20 cellular contexts compared by ENCODE assay signal in the genomic region with DNA sequence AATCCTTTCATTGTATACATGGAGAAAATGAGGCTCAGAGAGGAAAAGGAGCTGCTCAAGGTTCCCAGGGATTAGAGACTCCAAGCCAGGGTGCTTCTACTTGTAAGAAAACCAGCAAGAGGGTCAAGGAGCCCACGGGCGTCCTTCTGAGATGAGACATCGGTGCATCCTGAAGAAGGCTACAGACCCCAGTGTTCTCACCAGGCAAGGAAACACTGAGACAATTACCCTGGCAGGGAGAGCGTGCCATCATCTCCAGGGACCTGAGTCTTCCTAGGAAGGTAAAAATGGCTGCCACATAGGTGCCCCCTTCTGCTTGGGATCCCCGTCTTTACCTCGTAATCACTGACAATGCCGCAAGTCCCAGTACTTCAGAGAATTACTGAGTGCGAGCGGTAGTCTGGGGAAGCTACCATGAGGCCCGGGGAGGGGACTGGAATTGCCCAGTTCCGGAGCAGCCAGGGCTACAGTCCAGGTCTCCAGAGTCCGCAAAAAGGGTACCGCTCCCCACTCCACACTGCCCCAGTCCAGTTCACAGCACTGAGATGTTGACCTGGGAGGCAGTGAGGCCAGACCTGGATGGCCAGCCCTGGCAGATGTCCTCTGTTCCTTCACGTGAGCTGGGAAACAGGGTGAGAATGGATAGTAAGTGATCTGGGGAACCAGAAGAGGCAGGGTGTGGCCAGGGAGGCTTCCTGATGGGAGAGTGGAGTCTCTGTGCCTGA.
A peak's percentile ranks its signal among the peaks of the same experiment; 100 is the strongest.
DNase-seq lines count a peak whose midpoint lies in the region; ATAC-seq and TF ChIP-seq lines count a peak whose summit lies in the region.
"Had no signal": no experiment of that assay in that cellular context is flagged by ENCODE, and none has a peak within 500 bp of the region (broad histone marks: within the 10 kb centered on the region; RNA-seq: fewer than 3 reads in every experiment).

No MANE protein-coding gene starts in this region.

- peaks cover 11% of the 10 kb centered on the region for H3K4me1 Mint-ChIP-seq in activated CD8-positive, alpha-beta memory T cell treated with anti-CD3 and anti-CD28 coated beads, Interleukin-2, amount 10 ng/mL, durations not matched to agents 7 days and 5 days

- no peak overlapping the region for H3K4me2 ChIP-seq in fibroblast of lung (ENCODE audit: extremely low read depth, insufficient read depth, low read length)

- TF ChIP-seq CTCF in Panc1 (IDR thresholded peaks at IDR 0.05) (no peak), fibroblast of lung (conservative IDR thresholded peaks at IDR 0.05 in 1 of 2, IDR thresholded peaks at IDR 0.05 in 1 of 2; ENCODE audit: low read depth in 1 of 2, low read length in 2 of 2) (no peak)

- peaks cover 6% of the 10 kb centered on the region for H3K27me3 Mint-ChIP-seq in activated CD8-positive, alpha-beta memory T cell treated with anti-CD3 and anti-CD28 coated beads, Interleukin-2, amount 10 ng/mL, durations not matched to agents 7 days and 5 days
- H3K27me3 Mint-ChIP-seq: activated naive CD4-positive, alpha-beta T cell treated with anti-CD3 and anti-CD28 coated beads, Interleukin-2, amount 50 U/mL, for 24 hours had no signal

- no peaks in the 10 kb centered on the region for H3K9me3 Mint-ChIP-seq in activated CD8-positive, alpha-beta memory T cell treated with anti-CD3 and anti-CD28 coated beads, Interleukin-2, amount 10 ng/mL, durations not matched to agents 7 days and 5 days (ENCODE audit: low read depth)
- H3K9me3 Mint-ChIP-seq: activated CD4-positive, alpha-beta memory T cell treated with anti-CD3 and anti-CD28 coated beads, Interleukin-2, amount 10 ng/mL, durations not matched to agents 7 days and 5 days; activated naive CD4-positive, alpha-beta T cell treated with anti-CD3 and anti-CD28 coated beads, Interleukin-2, amount 50 U/mL, for 24 hours; stimulated activated naive CD8-positive, alpha-beta T cell treated with anti-CD3 and anti-CD28 coated beads, Interleukin-15, Interleukin-2, amounts not matched to agents 100 ng/mL and 50 ng/mL, for 24 hours had no signal

- H3K27ac Mint-ChIP-seq in activated CD8-positive, alpha-beta memory T cell treated with anti-CD3 and anti-CD28 coated beads, Interleukin-2, amount 10 ng/mL, durations not matched to agents 7 days and 5 days, result peak overlapping the region; percentile 23
- H3K27ac Mint-ChIP-seq: activated CD4-positive, alpha-beta memory T cell treated with anti-CD3 and anti-CD28 coated beads, Interleukin-2, amount 10 ng/mL, durations not matched to agents 7 days and 5 days; activated naive CD4-positive, alpha-beta T cell treated with anti-CD3 and anti-CD28 coated beads, Interleukin-2, amount 50 U/mL, for 24 hours; stimulated activated naive CD8-positive, alpha-beta T cell treated with anti-CD3 and anti-CD28 coated beads, Interleukin-15, Interleukin-2, amounts not matched to agents 100 ng/mL and 50 ng/mL, for 24 hours had no signal

- H3K36me3 ChIP-seq in Panc1 (ENCODE audit: control insufficient read depth, insufficient read depth, low read length), result no peaks in the 10 kb centered on the region
- no peaks in the 10 kb centered on the region for H3K36me3 ChIP-seq in fibroblast of lung (ENCODE audit: control insufficient read depth, insufficient read depth, low read length)
- H3K36me3 ChIP-seq: brain microvascular endothelial cell, gastroesophageal sphincter had no signal

- no TSS peak for BruUV-seq in Panc1 (replicated peaks; lab: Mats Ljungman, UMichigan)

- H3K36me3 Mint-ChIP-seq in activated CD8-positive, alpha-beta memory T cell treated with anti-CD3 and anti-CD28 coated beads, Interleukin-2, amount 10 ng/mL, durations not matched to agents 7 days and 5 days, result no peaks in the 10 kb centered on the region
- H3K36me3 Mint-ChIP-seq: activated naive CD4-positive, alpha-beta T cell treated with anti-CD3 and anti-CD28 coated beads, Interleukin-2, amount 50 U/mL, for 24 hours had no signal

- CTCF ChIA-PET in activated CD8-positive, alpha-beta memory T cell treated with anti-CD3 and anti-CD28 coated beads, Interleukin-2, amount 10 ng/mL, durations not matched to agents 7 days and 5 days (lab: Charles Lee), result interaction anchor here (0.5 to 1.1 kb wide), 2 partner anchors 11 to 185 kb away, joined by 3 read pairs; no protein-coding TSS in a partner anchor
- CTCF ChIA-PET in Panc1 (lab: Charles Lee), result interaction anchor here (0.5 kb wide), 1 partner anchor 17 kb away, joined by 3 read pairs; no protein-coding TSS in a partner anchor

- H3K9me3 ChIP-seq in Panc1 (ENCODE audit: control insufficient read depth, insufficient read depth, low read depth, low read length) (no peaks in the 10 kb centered on the region), fibroblast of lung (ENCODE audit: control insufficient read depth, insufficient read depth, low read depth, low read length) (no peaks in the 10 kb centered on the region)
- H3K9me3 ChIP-seq: gastroesophageal sphincter had no signal

- H3K9ac ChIP-seq in fibroblast of lung (ENCODE audit: insufficient read depth, low read length), result no peak overlapping the region

- no peaks in the 10 kb centered on the region for H3K79me2 ChIP-seq in fibroblast of lung (ENCODE audit: control insufficient read depth, insufficient read depth, low read length)

- DNase-seq in activated CD8-positive, alpha-beta memory T cell treated with anti-CD3 and anti-CD28 coated beads, Interleukin-2, amount 10 ng/mL, durations not matched to agents 7 days and 5 days, result no peak
- DNase-seq in activated CD8-positive, alpha-beta memory T cell treated with anti-CD3 and anti-CD28 coated beads, Interleukin-2, amount 50 U/mL, for 4 hours, result no peak
- no peak for DNase-seq in Panc1 (ENCODE audit: low read depth, low spot score)
- no peak for DNase-seq in fibroblast of lung (ENCODE audit: low read depth in 2 of 2)
- peak; percentile 66 for DNase-seq in posterior vena cava (ENCODE audit: low spot score)
- DNase-seq in stimulated activated naive CD4-positive, alpha-beta T cell (lab: John Stamatoyannopoulos, UW), result no peak
- DNase-seq in NCI-H1417 treated with DMSO at 0.1 percent for 48 hours (lab: John Stamatoyannopoulos, UW), result no peak
- DNase-seq: activated CD4-positive, alpha-beta memory T cell treated with anti-CD3 and anti-CD28 coated beads, Interleukin-2, amount 10 ng/mL, durations not matched to agents 7 days and 5 days; activated CD4-positive, CD25-positive, alpha-beta regulatory T cell; activated T-cell treated with anti-CD3 and anti-CD28 coated beads, Interleukin-2, amount 50 U/mL, for 48 hours; erythroblast; NCI-H524; SHP77 treated with DMSO at 0.1 percent for 48 hours; stimulated activated CD4-positive, alpha-beta T cell treated with anti-CD3 and anti-CD28 coated beads, Interleukin-2, amount 100 ng/mL, for 24 hours had no signal

- POLR2A ChIA-PET in Panc1 (lab: Charles Lee), result interaction anchor here (0.7 kb wide), 1 partner anchor 332 kb away, joined by 3 read pairs; no protein-coding TSS in a partner anchor

- in situ Hi-C loops in Panc1 (cut with HindIII; ENCODE audit: low pct_unique_long_range_greater_than_20kb, low sequenced_read_pairs), result no loop called here

- H3K27ac ChIP-seq in Panc1 (ENCODE audit: low read length) (peak overlapping the region; percentile 88), fibroblast of lung (ENCODE audit: insufficient read depth, low read length) (peak overlapping the region; percentile 6)
- H3K27ac ChIP-seq: brain microvascular endothelial cell, C4-2B had no signal

- intact Hi-C loops in Panc1 (cut with micrococcal nuclease; ENCODE audit: unreplicated experiment) (no loop called here), posterior vena cava (cut with DNase I) (no loop called here)

- H4K20me1 ChIP-seq in fibroblast of lung (ENCODE audit: control insufficient read depth, extremely low read depth, insufficient read depth, low read length), result no peaks in the 10 kb centered on the region

- no peak overlapping the region for H3K4me3 Mint-ChIP-seq in activated CD8-positive, alpha-beta memory T cell treated with anti-CD3 and anti-CD28 coated beads, Interleukin-2, amount 10 ng/mL, durations not matched to agents 7 days and 5 days
- H3K4me3 Mint-ChIP-seq: activated CD4-positive, alpha-beta memory T cell treated with anti-CD3 and anti-CD28 coated beads, Interleukin-2, amount 10 ng/mL, durations not matched to agents 7 days and 5 days; activated naive CD4-positive, alpha-beta T cell treated with anti-CD3 and anti-CD28 coated beads, Interleukin-2, amount 50 U/mL, for 24 hours; stimulated activated naive CD8-positive, alpha-beta T cell treated with anti-CD3 and anti-CD28 coated beads, Interleukin-15, Interleukin-2, amounts not matched to agents 100 ng/mL and 50 ng/mL, for 24 hours had no signal

- H3K27me3 ChIP-seq in Panc1 (ENCODE audit: control insufficient read depth, insufficient read depth, low read length) (no peaks in the 10 kb centered on the region), fibroblast of lung (ENCODE audit: control insufficient read depth, insufficient read depth, low read length) (no peaks in the 10 kb centered on the region)
- H3K27me3 ChIP-seq: brain microvascular endothelial cell, gastroesophageal sphincter had no signal

- no peak for ATAC-seq in activated CD8-positive, alpha-beta memory T cell treated with anti-CD3 and anti-CD28 coated beads, Interleukin-2, amount 10 ng/mL, durations not matched to agents 7 days and 5 days
- ATAC-seq in Panc1 (no peak; the same call in 1 of the 2 replicates), HG03439 (IDR thresholded peaks at IDR 0.05; ENCODE audit: unreplicated experiment) (no peak)

- no peak overlapping the region for H3K4me3 ChIP-seq in Panc1 (ENCODE audit: low read depth in 2 of 2, low read length in 2 of 2)
- no peak overlapping the region for H3K4me3 ChIP-seq in fibroblast of lung (replicated peaks in 1 of 4; ENCODE audit: control extremely low read depth in 1 of 4, insufficient read depth in 1 of 4, low read depth in 3 of 4, low read length in 4 of 4)
- H3K4me3 ChIP-seq: gastroesophageal sphincter had no signal

- H3K4me1 ChIP-seq in Panc1 (ENCODE audit: control insufficient read depth, insufficient read depth, low read length) (peaks cover 43% of the 10 kb centered on the region), fibroblast of lung (ENCODE audit: control insufficient read depth, extremely low read depth, insufficient read depth, low read length) (peaks cover 3% of the 10 kb centered on the region)

- peak overlapping the region; percentile 6 for H2AFZ ChIP-seq in fibroblast of lung (ENCODE audit: low read length)
